Comparison of ENCODE assay signal across 3 cellular contexts in genomic region chr19:22041151-22041550, GRCh38. TPM values are rescaled to one million over a fixed set of nuclear protein-coding genes. Genes with fewer than 3 reads are reported as not detected.
"Had no signal": no experiment of that assay in that cellular context is flagged by ENCODE, and none has a peak within 500 bp of the region (broad histone marks: within the 10 kb centered on the region; RNA-seq: fewer than 3 reads in every experiment).

No MANE protein-coding gene starts in this region.

RNA-seq across cellular contexts. Expression of gene ZNF257, which starts 11.1 kb away (rescaled TPM):
- total RNA-seq: HT-29 had no signal

RNA-seq across cellular contexts. Expression of gene ZNF208, which starts 30.4 kb away (rescaled TPM):
- total RNA-seq: HepG2, HT-29, IMR-90 had no signal
